In the genomic region with DNA sequence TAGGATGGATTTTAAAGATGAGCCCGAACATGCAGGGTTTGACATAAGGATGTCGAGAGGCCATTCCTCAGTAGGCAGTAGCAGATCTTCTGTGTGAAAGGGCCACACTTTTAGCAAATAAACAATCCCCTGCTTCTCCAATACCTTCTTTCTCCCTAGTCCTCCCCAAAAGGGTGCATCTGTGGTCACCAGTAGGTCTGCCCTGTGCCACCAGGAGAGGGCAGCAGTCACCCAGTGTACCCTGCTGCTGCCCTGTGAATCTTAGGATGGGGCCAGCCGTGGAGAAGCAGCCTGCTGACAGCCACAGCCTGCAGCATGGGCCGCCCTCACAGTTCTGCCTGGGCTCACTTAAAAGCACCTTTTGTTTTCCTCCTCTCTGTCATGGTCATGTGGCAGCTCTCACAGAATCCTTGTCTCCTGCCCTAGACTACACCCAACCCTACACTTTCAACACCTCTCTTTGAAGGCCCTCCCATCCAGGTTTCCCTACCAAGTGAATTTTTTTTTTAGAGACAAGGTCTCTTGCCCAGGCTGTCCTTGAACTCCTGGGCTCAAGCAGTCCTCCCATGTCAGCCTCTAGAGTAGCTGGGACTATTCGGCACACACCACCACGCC, we compare ENCODE assay signal across 8 cellular contexts. TPM values are rescaled to one million over a fixed set of nuclear protein-coding genes. Genes with fewer than 3 reads are reported as not detected.
DNase-seq lines count a peak whose midpoint lies in the region; ATAC-seq and TF ChIP-seq lines count a peak whose summit lies in the region.
"Not testable (repeated sequence)": the region's sequence is repeated elsewhere in the genome, so short reads cannot be mapped to it uniquely, and the experiment has no call there.

No MANE protein-coding gene starts in this region.

- not testable (repeated sequence) for H3K36me3 ChIP-seq in left lung

- H3K4me3 ChIP-seq in AG04450 (ENCODE audit: low read depth, low read length); epithelial cell of esophagus (ENCODE audit: low read length); left lung: not testable (repeated sequence)

- ATAC-seq in left lung: not testable (repeated sequence)

- CTCF ChIA-PET in AG04450 (lab: Charles Lee): interaction anchor here (1.2 to 1.7 kb wide), 2 partner anchors 21 to 639 kb away, joined by 3 to 5 read pairs; no protein-coding TSS in a partner anchor

- DNase-seq in AG04450 (ENCODE audit: low read depth, low spot score): not testable (repeated sequence)
- DNase-seq in NCI-H2107 treated with DMSO at 0.1 percent for 48 hours (lab: John Stamatoyannopoulos, UW; ENCODE audit: unreplicated experiment): peak; percentile 13
- peak; percentile 40 for DNase-seq in UCSD-AML1 (lab: John Stamatoyannopoulos, UW; ENCODE audit: unreplicated experiment)
- peak; percentile 45 for DNase-seq in activated gamma-delta T cell treated with Interleukin-2 at 50 U/mL for 16 hours
- peak; percentile 34 for DNase-seq in epithelial cell of esophagus (ENCODE audit: low read depth)
- DNase-seq in left lung: peak; percentile 51 to 82
- DNase-seq in stimulated activated CD4-positive, alpha-beta T cell treated with anti-CD3 and anti-CD28 coated beads, Interleukin-4, amount 100 ng/mL, for 1 hour: peak; percentile 58

- TF ChIP-seq CTCF in AG04450 (IDR thresholded peaks at IDR 0.05; ENCODE audit: low read depth, low read length) (peak; percentile 47), GM12873 (IDR thresholded peaks at IDR 0.05; ENCODE audit: insufficient read depth, low read depth, low read length, missing control alignments) (peak; percentile 49), epithelial cell of esophagus (IDR thresholded peaks at IDR 0.05; ENCODE audit: insufficient read depth, low read depth, low read length, missing control alignments) (peak; percentile 56), left lung (IDR thresholded peaks at IDR 0.05) (peak; percentile 41 to 64)

- POLR2A ChIA-PET in AG04450 (lab: Yijun Ruan, JAX): not testable (repeated sequence)

- not testable (repeated sequence) for H3K27me3 ChIP-seq in AG04450 (ENCODE audit: control insufficient read depth, insufficient read depth, low read length); left lung

- H3K9me3 ChIP-seq in AG04450 (ENCODE audit: control insufficient read depth, insufficient read depth, low read length); left lung: not testable (repeated sequence)

- H3K4me1 ChIP-seq in left lung: not testable (repeated sequence)

- intact Hi-C loops in left lung (cut with DNase I): not testable (repeated sequence)

- H3K27ac ChIP-seq in AG04450 (ENCODE audit: low read depth, low read length); left lung: not testable (repeated sequence)

RNA-seq across cellular contexts. Expression of a gene that starts 40.3 kb away (rescaled TPM):
- not detected in 2 replicates for polyA plus RNA-seq in AG04450 (2011; rRNA removed)
- polyA minus RNA-seq in AG04450 (2011; rRNA and poly(A)+ RNA removed): not detected in 2 replicates
- total RNA-seq in left lung: not detected
